7 cellular contexts compared by ENCODE assay signal in the genomic region with DNA sequence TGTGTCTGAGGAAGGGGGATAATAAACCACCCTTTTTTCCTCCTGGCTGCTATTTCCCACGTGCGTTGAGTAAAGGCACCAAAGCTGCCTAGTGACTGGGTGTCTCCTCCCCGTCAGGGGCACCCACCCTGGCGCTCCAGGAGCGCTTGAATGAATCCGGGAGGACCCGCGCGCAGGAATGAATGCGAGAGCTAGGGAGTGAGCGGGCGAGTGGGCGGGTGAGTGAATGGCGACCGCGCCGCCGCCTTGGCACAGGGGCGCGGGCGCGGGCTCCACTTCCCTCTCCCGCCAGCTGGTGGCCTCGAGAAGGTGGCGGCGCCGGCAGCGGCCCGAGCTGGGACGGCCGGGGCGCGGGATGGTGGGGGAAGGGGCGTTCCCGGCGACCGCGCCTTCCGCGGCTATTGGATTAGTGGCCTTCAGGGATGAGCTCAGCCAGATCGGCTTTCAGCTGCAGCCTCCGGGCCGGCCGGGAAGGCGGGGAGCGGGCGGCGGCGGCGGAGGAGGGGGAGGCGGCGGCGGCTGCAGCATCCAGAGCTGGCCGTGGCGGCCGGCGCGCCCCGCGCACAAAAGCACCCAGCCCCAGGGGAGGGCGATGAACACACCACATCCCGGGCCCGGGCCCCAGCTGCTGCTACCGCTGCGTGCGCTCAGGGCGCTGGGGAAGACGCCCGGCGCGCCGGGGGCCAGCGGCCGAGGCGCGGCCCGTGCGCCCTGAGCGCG. TPM values are rescaled to one million over a fixed set of nuclear protein-coding genes. Genes with fewer than 3 reads are reported as not detected.
A peak's percentile ranks its signal among the peaks of the same experiment; 100 is the strongest.
DNase-seq lines count a peak whose midpoint lies in the region; ATAC-seq and TF ChIP-seq lines count a peak whose summit lies in the region.

A gene (plus strand): TSS at position 435 of the 720 bp plus-strand sequence. CDS start 14,758 bp downstream, outside the sequence.

- H3K27me3 ChIP-seq in foreskin keratinocyte: peaks cover 75% of the 10 kb centered on the region

- ATAC-seq in foreskin keratinocyte (peak; percentile 59), HG02840 (IDR thresholded peaks at IDR 0.05; ENCODE audit: low FRiP score, unreplicated experiment) (no peak)

- 0 out of 2 replicates have a peak, but pooled peaks have one; percentile 16 for TF ChIP-seq CTCF in VCaP (conservative IDR thresholded peaks at IDR 0.05)
- TF ChIP-seq CTCF in foreskin keratinocyte (conservative IDR thresholded peaks at IDR 0.05): peak; percentile 26

- peaks cover 9% of the 10 kb centered on the region for H3K4me1 ChIP-seq in foreskin keratinocyte

- H3K27ac ChIP-seq in VCaP (no peak within 1 kb of the TSS), foreskin keratinocyte (no peak within 1 kb of the TSS)

- DNase-seq in ELR (ENCODE audit: low read depth): peak; percentile 45
- peak; percentile 22 for DNase-seq in NCI-H1092 (lab: John Stamatoyannopoulos, UW)
- peak in 1 of 2 donors; percentile 36 for DNase-seq in foreskin keratinocyte
- peak; percentile 29 for DNase-seq in occipital lobe (lab: John Stamatoyannopoulos, UW)
- DNase-seq in activated gamma-delta T cell (lab: John Stamatoyannopoulos, UW): no peak

RNA-seq across cellular contexts. Expression of the gene that starts here (rescaled TPM):
- not detected in 2 replicates for total RNA-seq in foreskin keratinocyte
- 0.03 and 0.17 TPM in 2 replicates for polyA plus RNA-seq in foreskin keratinocyte
- total RNA-seq in occipital lobe: 8.3 TPM

Comparison
In these comparisons a context has a peak if more than half of its experiments do, and no peak if none do; other contexts are left out.
1. Peak in ATAC-seq in foreskin keratinocyte; RNA of the gene not detected or under 1 TPM.